In the genomic region with DNA sequence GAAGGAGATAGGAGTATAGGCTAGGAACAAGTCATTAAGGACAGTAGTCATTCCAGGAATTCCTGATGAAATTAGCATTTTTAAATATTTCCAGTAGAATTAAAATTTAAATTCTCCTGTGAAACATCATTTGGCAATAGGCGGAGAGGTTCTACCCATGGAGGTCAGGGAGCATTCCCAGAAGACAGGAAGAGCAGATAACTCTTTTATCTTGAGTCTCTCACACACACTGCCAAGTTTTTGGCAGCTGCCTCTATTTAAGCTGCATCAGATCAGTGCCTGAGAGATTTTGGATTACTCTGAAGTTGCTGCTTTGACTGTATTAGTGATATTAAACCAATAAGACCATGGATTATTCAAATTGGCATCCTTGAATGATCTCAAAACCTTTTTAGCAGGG, we compare ENCODE assay signal across 14 cellular contexts.
DNase-seq lines count a peak whose midpoint lies in the region; ATAC-seq and TF ChIP-seq lines count a peak whose summit lies in the region.
"Had no signal": no experiment of that assay in that cellular context is flagged by ENCODE, and none has a peak within 500 bp of the region (broad histone marks: within the 10 kb centered on the region; RNA-seq: fewer than 3 reads in every experiment).

No MANE protein-coding gene starts in this region.

- ATAC-seq in HG02973 (IDR thresholded peaks at IDR 0.05; ENCODE audit: unreplicated experiment): no peak

- no peak overlapping the region for H4K8ac ChIP-seq in mesenchymal stem cell (ENCODE audit: low read length)

- peak overlapping the region; percentile 16 for H3K4me2 ChIP-seq in mesenchymal stem cell (ENCODE audit: low read length, poor library complexity, severe bottlenecking)

- no peak overlapping the region for H3K27ac ChIP-seq in WERI-Rb-1
- no peak overlapping the region for H3K27ac ChIP-seq in mesenchymal stem cell (ENCODE audit: low read length, poor library complexity, severe bottlenecking)
- no peak overlapping the region for H3K27ac ChIP-seq in CD4-positive, alpha-beta memory T cell (ENCODE audit: low read depth, low read length)
- H3K27ac ChIP-seq: GM23248 had no signal

- H3K4me1 ChIP-seq in mesenchymal stem cell (ENCODE audit: control insufficient read depth, insufficient read depth, low read depth, low read length): no peaks in the 10 kb centered on the region
- no peaks in the 10 kb centered on the region for H3K4me1 ChIP-seq in CD4-positive, alpha-beta memory T cell (ENCODE audit: insufficient read depth, low read length)

- H3K27ac Mint-ChIP-seq in CD4-positive, alpha-beta memory T cell: no peak overlapping the region
- H3K27ac Mint-ChIP-seq: B cell; CD4-positive, alpha-beta T cell; H9; IgD-negative memory B cell had no signal

- H2AFZ ChIP-seq in mesenchymal stem cell (ENCODE audit: low read depth, low read length): no peak overlapping the region
- H2AFZ ChIP-seq: GM23248 had no signal

- H3K9me3 ChIP-seq in WERI-Rb-1 (ENCODE audit: severe bottlenecking) (no peaks in the 10 kb centered on the region), mesenchymal stem cell (ENCODE audit: control insufficient read depth, low read length) (no peaks in the 10 kb centered on the region)
- H3K9me3 ChIP-seq in CD4-positive, alpha-beta memory T cell (ENCODE audit: control insufficient read depth in 1 of 2, low read length in 2 of 2): no peaks in the 10 kb centered on the region

- intact Hi-C loops in CD4-positive, alpha-beta memory T cell (cut with micrococcal nuclease): no loop called here

- H3K9ac ChIP-seq in mesenchymal stem cell (ENCODE audit: low read length): no peak overlapping the region
- H3K9ac ChIP-seq: GM23248 had no signal

- H3K4me3 Mint-ChIP-seq in CD4-positive, alpha-beta memory T cell: no peak overlapping the region
- H3K4me3 Mint-ChIP-seq: B cell; CD4-positive, alpha-beta T cell; H9; IgD-negative memory B cell had no signal

- H3K23ac ChIP-seq in mesenchymal stem cell (ENCODE audit: low read length in 2 of 2): no peak overlapping the region

- H3K36me3 Mint-ChIP-seq in CD4-positive, alpha-beta memory T cell: no peaks in the 10 kb centered on the region

- CTCF ChIA-PET in CD4-positive, alpha-beta memory T cell (lab: Charles Lee; ENCODE audit: partially characterized antibody): no interaction called here

- H2BK5ac ChIP-seq in mesenchymal stem cell (ENCODE audit: low read depth, low read length, poor library complexity, severe bottlenecking): no peak overlapping the region

- H3K18ac ChIP-seq in mesenchymal stem cell (ENCODE audit: low read depth in 1 of 2, low read length in 2 of 2): no peak overlapping the region

- no peaks in the 10 kb centered on the region for H3K9me3 Mint-ChIP-seq in CD4-positive, alpha-beta memory T cell
- H3K9me3 Mint-ChIP-seq: CD4-positive, alpha-beta T cell; H9; IgD-negative memory B cell had no signal

- POLR2A ChIA-PET in CD4-positive, alpha-beta memory T cell (lab: Charles Lee; ENCODE audit: partially characterized antibody): no interaction called here

- H3K4me3 ChIP-seq in WERI-Rb-1 (ENCODE audit: low read depth, low read length): no peak overlapping the region
- no peak overlapping the region for H3K4me3 ChIP-seq in mesenchymal stem cell (ENCODE audit: insufficient read depth in 1 of 2, low read depth in 1 of 2, low read length in 2 of 2)
- H3K4me3 ChIP-seq in CD4-positive, alpha-beta memory T cell (ENCODE audit: low read length in 2 of 2): no peak overlapping the region
- H3K4me3 ChIP-seq: GM23248 had no signal

- no peaks in the 10 kb centered on the region for H3K27me3 ChIP-seq in WERI-Rb-1 (ENCODE audit: insufficient read depth, low read depth, severe bottlenecking)
- no peaks in the 10 kb centered on the region for H3K27me3 ChIP-seq in mesenchymal stem cell (ENCODE audit: control insufficient read depth in 1 of 2, insufficient read depth in 1 of 2, low read length in 2 of 2)
- H3K27me3 ChIP-seq in CD4-positive, alpha-beta memory T cell (ENCODE audit: insufficient read depth, low read length): no peaks in the 10 kb centered on the region

- no peak overlapping the region for H2BK120ac ChIP-seq in mesenchymal stem cell (ENCODE audit: low read depth, low read length)

- H3K4me1 Mint-ChIP-seq in CD4-positive, alpha-beta memory T cell: no peaks in the 10 kb centered on the region
- H3K4me1 Mint-ChIP-seq: B cell, H9, IgD-negative memory B cell had no signal

- DNase-seq in D341Med (ENCODE audit: low spot score): peak; percentile 42
- peak; percentile 62 for DNase-seq in NCI-H226
- peak; percentile 24 for DNase-seq in WERI-Rb-1
- DNase-seq in mesenchymal stem cell: no peak
- DNase-seq in CD4-positive, alpha-beta memory T cell: no peak
- DNase-seq in DMS153 treated with DMSO at 0.1 percent for 48 hours (lab: John Stamatoyannopoulos, UW; ENCODE audit: unreplicated experiment): no peak
- DNase-seq: C1 segment of cervical spinal cord; CD4-positive, alpha-beta T cell; GM23248; H9; KG1 had no signal

- peaks cover 3 to 4% of the 10 kb centered on the region in 2 donors for H3K27me3 Mint-ChIP-seq in CD4-positive, alpha-beta memory T cell
- H3K27me3 Mint-ChIP-seq: CD4-positive, alpha-beta T cell had no signal

- no peak for TF ChIP-seq CTCF in WERI-Rb-1 (IDR thresholded peaks at IDR 0.05; ENCODE audit: low read depth, low read length)

- H2AK5ac ChIP-seq in mesenchymal stem cell (ENCODE audit: low read length, severe bottlenecking): no peak overlapping the region

- WGBS in mesenchymal stem cell: 100% methylated on average over 1 of the region's 1 CpG

- no peak overlapping the region for H4K91ac ChIP-seq in mesenchymal stem cell (ENCODE audit: low read length)

- H3K36me3 ChIP-seq in WERI-Rb-1 (no peaks in the 10 kb centered on the region), mesenchymal stem cell (ENCODE audit: control insufficient read depth in 1 of 2, insufficient read depth in 2 of 2, low read depth in 1 of 2, low read length in 2 of 2) (no peaks in the 10 kb centered on the region)
- no peaks in the 10 kb centered on the region for H3K36me3 ChIP-seq in CD4-positive, alpha-beta memory T cell (ENCODE audit: insufficient read depth, low read length)

- H3K14ac ChIP-seq in mesenchymal stem cell (ENCODE audit: low read length in 2 of 2): no peak overlapping the region

- H2BK12ac ChIP-seq in mesenchymal stem cell (ENCODE audit: low read length in 2 of 2): no peak overlapping the region

- H3K79me1 ChIP-seq in mesenchymal stem cell (replicated peaks; ENCODE audit: low read length, poor library complexity, severe bottlenecking): no peaks in the 10 kb centered on the region

- no peak overlapping the region for H3K4ac ChIP-seq in mesenchymal stem cell (ENCODE audit: low read depth in 1 of 2, low read length in 2 of 2)

- no peak overlapping the region for H2BK15ac ChIP-seq in mesenchymal stem cell (ENCODE audit: low read depth, poor library complexity, severe bottlenecking)

Comparison
In these comparisons a context has a peak if more than half of its experiments do, and no peak if none do; other contexts are left out.
1. DNase-seq: peak in D341Med (single experiment), NCI-H226 (single experiment) and WERI-Rb-1 (single experiment); none in mesenchymal stem cell (single experiment), CD4-positive, alpha-beta memory T cell (0 of 5) and DMS153 treated with DMSO at 0.1 percent for 48 hours (single experiment).